33 cellular contexts compared by ENCODE assay signal in genomic region chr17:4596636-4597380, GRCh38. TPM values are rescaled to one million over a fixed set of nuclear protein-coding genes. Genes with fewer than 3 reads are reported as not detected.
"Had no signal": no experiment of that assay in that cellular context is flagged by ENCODE, and none has a peak within 500 bp of the region (broad histone marks: within the 10 kb centered on the region; RNA-seq: fewer than 3 reads in every experiment).

No MANE protein-coding gene starts in this region.

- H3K27ac Mint-ChIP-seq: dendritic cell treated with granulocyte-macrophage colony-stimulating factor and Interleukin-4, amounts not matched to agents 40 ng/mL and 50 ng/mL, for 4 days; endodermal cell; naive thymus-derived CD4-positive, alpha-beta T cell; stimulated activated memory B cell treated with anti-CD40 and anti-IgM and Interleukin-4, amounts not matched to agents 10 μg/mL and 1 μg/mL and 100 μg/mL, for 72 hours had no signal

- DNase-seq: central memory CD4-positive, alpha-beta T cell; colonic mucosa; effector CD8-positive, alpha-beta T cell; endodermal cell; foreskin melanocyte; islet precursor cell; mesenchymal stem cell; naive thymus-derived CD4-positive, alpha-beta T cell; sigmoid colon; stimulated activated CD4-positive, alpha-beta T cell treated with anti-CD3 and anti-CD28 coated beads, Interleukin-4, amount 100 ng/mL, for 4 hours; stimulated activated naive CD8-positive, alpha-beta T cell treated with anti-CD3 and anti-CD28 coated beads, Interleukin-15, Interleukin-2, amounts not matched to agents 100 U/mL and 50 U/mL, for 24 hours; substantia nigra; testis; upper lobe of right lung; uterus had no signal

- H3K27me3 ChIP-seq: breast epithelium, colonic mucosa, hepatocyte, testis, upper lobe of right lung, uterus had no signal

- H3K36me3 ChIP-seq: breast epithelium, colonic mucosa, prostate gland, sigmoid colon, tibial nerve, upper lobe of right lung, uterus had no signal

- H3K4me3 Mint-ChIP-seq: dendritic cell treated with granulocyte-macrophage colony-stimulating factor and Interleukin-4, amounts not matched to agents 40 ng/mL and 50 ng/mL, for 4 days; endodermal cell; mesothelial cell of epicardium; naive thymus-derived CD4-positive, alpha-beta T cell; stimulated activated memory B cell treated with anti-CD40 and anti-IgM and Interleukin-4, amounts not matched to agents 10 μg/mL and 1 μg/mL and 100 μg/mL, for 72 hours had no signal

- H3K4me2 ChIP-seq: hepatocyte had no signal

- H3K27ac ChIP-seq: breast epithelium, colonic mucosa, prostate gland, testis, tibial nerve, uterus had no signal

- H3K9me3 Mint-ChIP-seq: dendritic cell treated with granulocyte-macrophage colony-stimulating factor and Interleukin-4, amounts not matched to agents 40 ng/mL and 50 ng/mL, for 4 days; endodermal cell; mesothelial cell of epicardium; stimulated activated memory B cell treated with anti-CD40 and anti-IgM and Interleukin-4, amounts not matched to agents 10 μg/mL and 1 μg/mL and 100 μg/mL, for 72 hours had no signal

- H2AFZ ChIP-seq: hepatocyte had no signal

- H3K36me3 Mint-ChIP-seq: naive thymus-derived CD4-positive, alpha-beta T cell; stimulated activated memory B cell treated with anti-CD40 and anti-IgM and Interleukin-4, amounts not matched to agents 10 μg/mL and 1 μg/mL and 100 μg/mL, for 72 hours had no signal

- H3K4me1 ChIP-seq: colonic mucosa, prostate gland, sigmoid colon had no signal

- H3K4me3 ChIP-seq: breast epithelium, colonic mucosa, esophagus muscularis mucosa, hepatocyte, prostate gland, sigmoid colon, testis, tibial nerve, upper lobe of right lung, uterus had no signal

- ATAC-seq: left lobe of liver; naive thymus-derived CD4-positive, alpha-beta T cell; right cardiac atrium; stimulated activated memory B cell treated with anti-CD40 and anti-IgM and Interleukin-4, amounts not matched to agents 10 μg/mL and 1 μg/mL and 100 μg/mL, for 72 hours; stimulated activated naive CD8-positive, alpha-beta T cell treated with anti-CD3 and anti-CD28 coated beads, Interleukin-15, Interleukin-2, amounts not matched to agents 100 U/mL and 50 U/mL, for 24 hours; upper lobe of right lung had no signal

- H3K9me3 ChIP-seq: breast epithelium, colonic mucosa, esophagus muscularis mucosa, prostate gland, sigmoid colon, testis, tibial nerve, upper lobe of right lung, uterus had no signal

RNA-seq across cellular contexts. Expression of gene SMTNL2, which starts 12.5 kb away (rescaled TPM):
- total RNA-seq: endothelial cell of umbilical vein; left lobe of liver; lung microvascular endothelial cell; naive thymus-derived CD4-positive, alpha-beta T cell had no signal
- polyA plus RNA-seq: endothelial cell of umbilical vein; naive thymus-derived CD4-positive, alpha-beta T cell had no signal

RNA-seq across cellular contexts. Expression of gene GGT6, which starts 36.4 kb away (rescaled TPM):
- total RNA-seq: cerebellum; endodermal cell; endothelial cell of umbilical vein; esophagus muscularis mucosa; hepatocyte; lung microvascular endothelial cell; naive thymus-derived CD4-positive, alpha-beta T cell; osteocyte; right cardiac atrium; skeletal muscle tissue; tibial nerve had no signal
- polyA plus RNA-seq: endothelial cell of umbilical vein; hepatocyte; naive thymus-derived CD4-positive, alpha-beta T cell; neural cell; right cardiac atrium had no signal

RNA-seq across cellular contexts. Expression of gene ALOX15, which starts 44.7 kb away (rescaled TPM):
- total RNA-seq: endodermal cell, endothelial cell of umbilical vein, epithelial cell of proximal tubule, esophagus muscularis mucosa, lung microvascular endothelial cell, osteocyte, renal cortical epithelial cell, tibial nerve had no signal
- polyA plus RNA-seq: endothelial cell of umbilical vein; naive thymus-derived CD4-positive, alpha-beta T cell had no signal
